In genomic region chrX:17563076-17563475, GRCh38 we compare ENCODE assay signal across 23 cellular contexts.
"Had no signal": no experiment of that assay in that cellular context is flagged by ENCODE, and none has a peak within 500 bp of the region (broad histone marks: within the 10 kb centered on the region; RNA-seq: fewer than 3 reads in every experiment).

No MANE protein-coding gene starts in this region.

- FAIRE-seq: pancreas had no signal

- H3K4me3 Mint-ChIP-seq: activated CD4-positive, alpha-beta T cell treated with anti-CD3 and anti-CD28 coated beads, Interleukin-2, amount 10 ng/mL, durations not matched to agents 7 days and 5 days; immature natural killer cell; memory B cell; nephron; type B pancreatic cell had no signal

- H3K27ac ChIP-seq: brain microvascular endothelial cell, foreskin keratinocyte, hepatocyte, neutrophil, pancreas, psoas muscle, testis, vagina had no signal

- H3K27me3 ChIP-seq: brain microvascular endothelial cell, foreskin keratinocyte, hepatocyte, neutrophil, testis, vagina had no signal

- H3K36me3 Mint-ChIP-seq: immature natural killer cell, memory B cell, type B pancreatic cell had no signal

- H3K9me3 Mint-ChIP-seq: activated CD4-positive, alpha-beta T cell treated with anti-CD3 and anti-CD28 coated beads, Interleukin-2, amount 10 ng/mL, durations not matched to agents 7 days and 5 days; memory B cell; nephron; type B pancreatic cell had no signal

- H3K4me1 Mint-ChIP-seq: immature natural killer cell, memory B cell had no signal

- H3K4me3 ChIP-seq: hepatocyte, pancreas, psoas muscle, testis, vagina had no signal

- H3K27ac Mint-ChIP-seq: activated CD4-positive, alpha-beta T cell treated with anti-CD3 and anti-CD28 coated beads, Interleukin-2, amount 10 ng/mL, durations not matched to agents 7 days and 5 days; immature natural killer cell; memory B cell; type B pancreatic cell had no signal

- H3K27me3 Mint-ChIP-seq: activated CD4-positive, alpha-beta T cell treated with anti-CD3 and anti-CD28 coated beads, Interleukin-2, amount 10 ng/mL, durations not matched to agents 7 days and 5 days; memory B cell had no signal

- H3K36me3 ChIP-seq: brain microvascular endothelial cell, neutrophil, pancreas, vagina had no signal

- H3K4me2 ChIP-seq: hepatocyte had no signal

- ATAC-seq: foreskin keratinocyte, left ventricle myocardium superior, pancreas, psoas muscle, right cardiac atrium had no signal

- DNase-seq: activated CD4-positive, alpha-beta T cell treated with anti-CD3 and anti-CD28 coated beads, Interleukin-2, amount 10 ng/mL, durations not matched to agents 7 days and 5 days; activated naive CD4-positive, alpha-beta T cell treated with Interleukin-2 at 50 U/mL for 16 hours; activated T-cell treated with anti-CD3 and anti-CD28 coated beads, Interleukin-2, amount 50 U/mL, for 1 hour; anterior cingulate cortex; central memory CD4-positive, alpha-beta T cell; dermis blood vessel endothelial cell; effector CD8-positive, alpha-beta T cell; erythroblast; glutamatergic neuron; immature natural killer cell; left ventricle myocardium superior; pancreas; psoas muscle; right cardiac atrium; testis had no signal

- H3K9me3 ChIP-seq: neutrophil, pancreas, psoas muscle, testis, vagina had no signal

- H2AFZ ChIP-seq: hepatocyte had no signal

- H3K79me2 ChIP-seq: hepatocyte had no signal

- H3K4me1 ChIP-seq: pancreas, psoas muscle, testis, vagina had no signal
